ENCODE assay signal across 9 cellular contexts in the genomic region with DNA sequence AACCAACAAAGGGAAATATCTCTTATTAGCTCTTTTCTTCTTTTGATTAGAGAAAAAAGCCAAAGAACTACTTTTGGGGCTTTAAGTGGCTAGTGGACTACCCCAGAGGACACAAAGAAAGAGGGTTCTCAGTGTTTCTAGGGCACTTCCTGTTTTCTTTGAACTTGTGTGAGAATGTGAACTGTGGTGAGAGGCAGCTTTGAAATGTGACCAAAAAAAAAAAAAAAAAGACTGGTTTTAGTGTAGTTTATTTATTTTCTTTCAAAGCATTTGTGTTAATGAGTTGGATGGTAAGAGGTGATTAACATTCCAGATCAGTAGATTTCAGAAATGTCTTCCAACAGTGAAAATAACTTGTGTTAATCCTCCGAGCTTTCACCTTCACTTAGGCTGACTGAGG. TPM values are rescaled to one million over a fixed set of nuclear protein-coding genes. Genes with fewer than 3 reads are reported as not detected.
DNase-seq lines count a peak whose midpoint lies in the region; ATAC-seq and TF ChIP-seq lines count a peak whose summit lies in the region.
"Had no signal": no experiment of that assay in that cellular context is flagged by ENCODE, and none has a peak within 500 bp of the region (broad histone marks: within the 10 kb centered on the region; RNA-seq: fewer than 3 reads in every experiment).

No MANE protein-coding gene starts in this region.

- no peak overlapping the region for H3K4me3 Mint-ChIP-seq in progenitor cell of endocrine pancreas (ENCODE audit: low read depth)

- intact Hi-C loops in lower lobe of right lung (cut with DNase I): no loop called here

- peak overlapping the region; percentile 14 for H3K27ac ChIP-seq in lower lobe of right lung

- peaks cover 9% of the 10 kb centered on the region for H3K36me3 ChIP-seq in lower lobe of right lung

- H3K27ac Mint-ChIP-seq in progenitor cell of endocrine pancreas: no peak overlapping the region

- ATAC-seq in GM18498 (IDR thresholded peaks at IDR 0.05; ENCODE audit: unreplicated experiment): peak; percentile 88
- peak; percentile 81 for ATAC-seq in HG02610 (IDR thresholded peaks at IDR 0.05; ENCODE audit: unreplicated experiment)
- ATAC-seq in lower lobe of right lung: peak; percentile 50 to 54
- no peak for ATAC-seq in HG02884 (IDR thresholded peaks at IDR 0.05; ENCODE audit: unreplicated experiment)
- no peak for ATAC-seq in GM21528 (IDR thresholded peaks at IDR 0.05; ENCODE audit: low FRiP score, unreplicated experiment)

- no peaks in the 10 kb centered on the region for H3K27me3 Mint-ChIP-seq in progenitor cell of endocrine pancreas

- H3K27me3 ChIP-seq in lower lobe of right lung (ENCODE audit: low read depth): no peaks in the 10 kb centered on the region

- no peaks in the 10 kb centered on the region for H3K36me3 Mint-ChIP-seq in progenitor cell of endocrine pancreas (ENCODE audit: insufficient read depth)

- no peak overlapping the region for H3K4me3 ChIP-seq in lower lobe of right lung

- no peak for TF ChIP-seq CTCF in lower lobe of right lung (IDR thresholded peaks at IDR 0.05)
- no peak for TF ChIP-seq CTCF in progenitor cell of endocrine pancreas (IDR thresholded peaks at IDR 0.05; ENCODE audit: unreplicated experiment)

- H3K9me3 ChIP-seq in lower lobe of right lung: no peaks in the 10 kb centered on the region

- H3K4me1 ChIP-seq in lower lobe of right lung: no peaks in the 10 kb centered on the region

- no peaks in the 10 kb centered on the region for H3K9me3 Mint-ChIP-seq in progenitor cell of endocrine pancreas (ENCODE audit: low read depth)

- H3K4me1 Mint-ChIP-seq in progenitor cell of endocrine pancreas (ENCODE audit: low read depth): no peaks in the 10 kb centered on the region

- peak; percentile 19 for DNase-seq in NOMO-1 treated with dmso at 0.1 percent for 144 hours (lab: John Stamatoyannopoulos, UW; ENCODE audit: unreplicated experiment)
- DNase-seq in lower lobe of right lung: no peak
- no peak for DNase-seq in NCI-H2029 treated with DMSO at 0.1 percent for 48 hours (lab: John Stamatoyannopoulos, UW)
- no peak for DNase-seq in progenitor cell of endocrine pancreas (ENCODE audit: low spot score, unreplicated experiment)
- DNase-seq: amniotic stem cell had no signal

RNA-seq across cellular contexts. Expression of a gene that starts 32.4 kb away (rescaled TPM):
- total RNA-seq in lower lobe of right lung: 107 TPM
- 68.1 and 69.0 TPM in 2 replicates for total RNA-seq in progenitor cell of endocrine pancreas

Comparison
In these comparisons a context has a peak if more than half of its experiments do, and no peak if none do; other contexts are left out.
1. ATAC-seq: peak in GM18498 (single experiment), HG02610 (single experiment) and lower lobe of right lung (2 of 2); none in HG02884 (single experiment) and GM21528 (single experiment).